In the genomic region with DNA sequence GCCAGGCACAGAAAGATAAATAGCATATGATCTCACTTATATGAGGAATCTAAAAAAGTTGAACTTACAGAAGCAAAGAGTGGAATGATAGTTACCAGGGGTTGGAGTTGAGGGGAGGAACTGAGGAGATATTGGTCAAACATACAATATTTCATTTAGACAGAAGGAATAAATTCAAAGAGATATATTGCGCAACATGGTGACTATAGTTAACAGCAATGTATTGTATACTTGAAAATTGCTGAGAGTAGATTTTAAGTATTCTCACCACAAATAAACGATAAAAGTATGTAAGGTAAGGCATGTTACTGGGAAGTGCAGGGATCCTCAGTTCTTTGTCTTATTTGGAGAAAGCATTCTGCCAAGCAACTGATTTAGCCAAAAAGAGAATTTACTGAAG, we compare ENCODE assay signal across 28 cellular contexts.
"Had no signal": no experiment of that assay in that cellular context is flagged by ENCODE, and none has a peak within 500 bp of the region (broad histone marks: within the 10 kb centered on the region; RNA-seq: fewer than 3 reads in every experiment).

No MANE protein-coding gene starts in this region.

- DNase-seq: activated CD4-positive, alpha-beta memory T cell treated with anti-CD3 and anti-CD28 coated beads for 36 hours; activated CD4-positive, alpha-beta T cell treated with anti-CD3 and anti-CD28 coated beads, Interleukin-2, amount 10 ng/mL, durations not matched to agents 24 days and 14 days; activated CD4-positive, CD25-positive, alpha-beta regulatory T cell treated with anti-CD3 and anti-CD28 coated beads, Interleukin-2, amount 50 U/mL, for 72 hours; activated CD8-positive, alpha-beta memory T cell treated with anti-CD3 and anti-CD28 coated beads, Interleukin-2, amount 50 U/mL, for 4 hours; activated effector memory CD4-positive, alpha-beta T cell treated with anti-CD3 and anti-CD28 coated beads, Interleukin-2, amount 50 U/mL, for 16 hours; activated naive CD4-positive, alpha-beta T cell treated with anti-CD3 and anti-CD28 coated beads, Interleukin-2, amount 10 ng/mL, durations not matched to agents 7 days and 5 days; activated naive CD8-positive, alpha-beta T cell treated with anti-CD3 and anti-CD28 coated beads, Interleukin-2, amount 10 ng/mL, durations not matched to agents 7 days and 5 days; activated T-cell treated with anti-CD3 and anti-CD28 coated beads, Interleukin-2, amount 50 U/mL, for 1 hour; amygdala; dermis blood vessel endothelial cell; effector CD4-positive, alpha-beta T cell; esophagus squamous epithelium; islet precursor cell; left ventricle myocardium inferior; mucosa of descending colon; posterior cingulate gyrus; right cardiac atrium; stimulated activated CD4-positive, alpha-beta T cell treated with anti-CD3 and anti-CD28 coated beads, Interleukin-4, amount 100 ng/mL, for 1 hour; stimulated activated naive CD8-positive, alpha-beta T cell treated with anti-CD3 and anti-CD28 coated beads, Interleukin-15, Interleukin-2, amounts not matched to agents 100 U/mL and 50 U/mL, for 24 hours; T-helper 17 cell; T1000; testis; transverse colon had no signal

- FAIRE-seq: colon, frontal cortex, urothelium cell line had no signal

- H3K27ac ChIP-seq: epithelial cell of prostate, esophagus squamous epithelium, left ventricle myocardium inferior, testis, transverse colon had no signal

- H3K4me3 ChIP-seq: esophagus squamous epithelium, left ventricle myocardium inferior, lung, mucosa of descending colon, testis, transverse colon had no signal

- H3K36me3 ChIP-seq: esophagus squamous epithelium, left ventricle myocardium inferior, transverse colon had no signal

- H3K9me3 ChIP-seq: esophagus squamous epithelium, mucosa of descending colon, testis, transverse colon had no signal

- ATAC-seq: mucosa of descending colon; right cardiac atrium; stimulated activated naive CD8-positive, alpha-beta T cell treated with anti-CD3 and anti-CD28 coated beads, Interleukin-15, Interleukin-2, amounts not matched to agents 100 U/mL and 50 U/mL, for 24 hours; T-helper 17 cell had no signal

- H3K4me1 ChIP-seq: esophagus squamous epithelium, left ventricle myocardium inferior, testis, transverse colon had no signal

- H3K27me3 ChIP-seq: esophagus squamous epithelium, testis, transverse colon had no signal
